In the genomic region with DNA sequence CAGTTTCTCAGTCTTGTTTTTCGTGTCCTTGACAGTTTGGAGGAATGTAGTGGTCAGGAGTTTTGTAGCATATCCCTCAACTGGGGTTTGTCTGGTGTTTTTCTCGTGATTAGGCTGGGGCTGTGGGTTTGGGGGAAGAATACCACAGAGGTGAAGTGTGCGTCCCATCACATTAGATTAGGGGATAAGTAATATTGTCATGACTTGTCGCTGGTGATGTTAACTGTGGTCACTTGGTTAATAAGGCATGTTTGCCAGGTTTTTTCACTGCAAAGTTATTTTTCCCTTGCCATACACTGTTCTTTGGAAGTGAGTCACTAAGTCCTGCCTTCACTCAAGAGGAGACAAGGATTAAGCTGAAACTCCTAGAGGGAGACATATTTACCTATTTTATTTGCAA, we compare ENCODE assay signal across 1 cellular context.
A peak's percentile ranks its signal among the peaks of the same experiment; 100 is the strongest.
TF ChIP-seq lines count a peak whose summit lies in the region.

No MANE protein-coding gene starts in this region.

TF ChIP-seq in IMR-90, 13 proteins besides CTCF, POLR2A, EP300 and RAD21 (continued from another document):
- TF ChIP-seq MAFK (IDR thresholded peaks at IDR 0.05; ENCODE audit: low read depth, low read length) (no peak), CEBPB (IDR thresholded peaks at IDR 0.05; ENCODE audit: low read depth, low read length) (no peak), BHLHE40 (IDR thresholded peaks at IDR 0.05; ENCODE audit: low read depth, low read length) (peak; percentile 55), ELK1 (IDR thresholded peaks at IDR 0.05; ENCODE audit: borderline replicate concordance, low read depth, low read length) (no peak), RFX5 (IDR thresholded peaks at IDR 0.05; ENCODE audit: low read depth, low read length) (no peak)
TF ChIP-seq in IMR-90: peak in this region for 1.
